8 cellular contexts compared by ENCODE assay signal in genomic region chr9:97386733-97387503, GRCh38.
DNase-seq lines count a peak whose midpoint lies in the region; ATAC-seq and TF ChIP-seq lines count a peak whose summit lies in the region.

No MANE protein-coding gene starts in this region.

- no peak overlapping the region for H3K4me3 ChIP-seq in epithelial cell of esophagus (ENCODE audit: low read length)

- TF ChIP-seq CTCF in epithelial cell of esophagus (IDR thresholded peaks at IDR 0.05; ENCODE audit: insufficient read depth, low read depth, low read length, missing control alignments): peak; percentile 96

- peak; percentile 36 for ATAC-seq in HG02678 (IDR thresholded peaks at IDR 0.05; ENCODE audit: unreplicated experiment)
- ATAC-seq in HG02870 (IDR thresholded peaks at IDR 0.05; ENCODE audit: unreplicated experiment): no peak

- DNase-seq in COLO829 (ENCODE audit: low spot score) (peak; percentile 82), NCI-H82 treated with DMSO at 0.1 percent for 48 hours (lab: John Stamatoyannopoulos, UW; ENCODE audit: unreplicated experiment) (peak; percentile 39), epithelial cell of esophagus (ENCODE audit: low read depth) (peak; percentile 68), middle frontal gyrus (ENCODE audit: extremely low spot score, low spot score) (peak; percentile 24)
- peak; percentile 58 for DNase-seq in activated CD8-positive, alpha-beta memory T cell treated with anti-CD3 and anti-CD28 coated beads, Interleukin-2, amount 50 U/mL, for 24 hours (ENCODE audit: extremely low read depth)
- peak; percentile 49 for DNase-seq in stimulated activated CD8-positive, alpha-beta memory T cell treated with anti-CD3 and anti-CD28 coated beads, Interleukin-4, amount 100 ng/mL, for 1 hour (ENCODE audit: low read depth in 2 of 2, low spot score in 1 of 2)

Comparison
In these comparisons a context has a peak if more than half of its experiments do, and no peak if none do; other contexts are left out.
1. DNase-seq: peak in every context shown above with its lines; median percentile 82 in COLO829; 68 in epithelial cell of esophagus; 58 in activated CD8-positive, alpha-beta memory T cell treated with anti-CD3 and anti-CD28 coated beads, Interleukin-2, amount 50 U/mL, for 24 hours; 49 in stimulated activated CD8-positive, alpha-beta memory T cell treated with anti-CD3 and anti-CD28 coated beads, Interleukin-4, amount 100 ng/mL, for 1 hour; 39 in NCI-H82 treated with DMSO at 0.1 percent for 48 hours; 24 in middle frontal gyrus.